In the genomic region with DNA sequence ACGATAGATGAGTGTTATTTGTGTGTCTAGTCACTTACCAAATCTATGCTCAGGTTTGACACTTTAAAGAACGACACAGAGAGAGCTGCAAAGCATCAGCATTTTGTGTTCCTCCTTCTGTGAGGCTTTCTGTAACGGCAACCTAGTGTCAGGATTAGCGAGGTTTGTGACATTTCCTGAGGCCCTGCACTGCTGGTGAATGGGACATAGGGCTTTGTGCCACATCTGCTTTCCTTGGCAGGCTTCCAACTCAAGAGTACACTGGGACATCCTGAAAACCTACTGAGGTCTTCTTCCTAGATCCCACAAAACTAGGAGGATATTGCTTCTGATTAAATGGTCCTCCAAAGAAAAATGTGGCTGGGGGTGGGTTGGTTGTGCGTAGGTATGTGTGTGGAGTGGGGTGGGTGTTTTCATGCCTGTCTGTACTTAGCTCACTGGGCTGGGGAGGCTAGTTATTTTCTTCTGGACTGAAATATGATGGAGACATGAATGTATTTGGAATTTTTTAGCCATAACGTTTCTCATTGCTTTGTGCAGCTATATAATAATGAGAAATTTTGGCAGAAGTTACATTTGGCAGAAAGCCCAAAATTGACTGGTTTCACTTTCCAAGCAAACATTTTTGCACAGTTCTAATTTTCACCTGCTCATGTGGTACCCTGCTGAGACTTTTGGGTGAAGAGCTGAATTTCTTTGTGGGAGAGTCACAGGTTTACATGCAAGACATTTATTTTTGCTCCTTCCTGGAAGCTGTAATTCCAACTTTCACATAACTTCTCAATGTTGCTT, we compare ENCODE assay signal across 9 cellular contexts.
A peak's percentile ranks its signal among the peaks of the same experiment; 100 is the strongest.
DNase-seq lines count a peak whose midpoint lies in the region; ATAC-seq and TF ChIP-seq lines count a peak whose summit lies in the region.
"Had no signal": no experiment of that assay in that cellular context is flagged by ENCODE, and none has a peak within 500 bp of the region (broad histone marks: within the 10 kb centered on the region; RNA-seq: fewer than 3 reads in every experiment).

No MANE protein-coding gene starts in this region.

- no peaks in the 10 kb centered on the region for H3K9me3 Mint-ChIP-seq in endothelial cell (ENCODE audit: unreplicated experiment)

- no peaks in the 10 kb centered on the region for H4K20me1 ChIP-seq in PC-3 (ENCODE audit: low read length)

- ATAC-seq in PC-3 (peak; percentile 8; the same call in 1 of the 2 replicates), Right ventricle myocardium superior (ENCODE audit: poor library complexity) (peak; percentile 81), GM19324 (IDR thresholded peaks at IDR 0.05; ENCODE audit: low FRiP score, unreplicated experiment) (no peak), GM18873 (IDR thresholded peaks at IDR 0.05; ENCODE audit: low FRiP score, unreplicated experiment) (no peak)

- no peak overlapping the region for H3K27ac Mint-ChIP-seq in endothelial cell (ENCODE audit: unreplicated experiment)

- H3K4me1 ChIP-seq in PC-3 (ENCODE audit: insufficient read depth, low read length): peaks cover 73% of the 10 kb centered on the region

- no TSS peak for BruUV-seq in PC-3 (replicated peaks; lab: Mats Ljungman, UMichigan)

- no peaks in the 10 kb centered on the region for H3K27me3 Mint-ChIP-seq in endothelial cell (ENCODE audit: unreplicated experiment)

- H3K9me3 ChIP-seq in PC-3 (ENCODE audit: low read length): no peaks in the 10 kb centered on the region

- H3K27me3 ChIP-seq in PC-3 (ENCODE audit: low read length): no peaks in the 10 kb centered on the region

- in situ Hi-C loops in ACHN (cut with HindIII; ENCODE audit: low pct_ligation_motif_present, low pct_unique_long_range_greater_than_20kb, low sequenced_read_pairs): no loop called here

- POLR2A ChIA-PET in PC-3 (lab: Charles Lee; ENCODE audit: unreplicated experiment): interaction anchor here (0.6 kb wide), 1 partner anchor 354 kb away, joined by 3 read pairs; no protein-coding TSS in a partner anchor

- intact Hi-C loops in PC-3 (cut with micrococcal nuclease) (no loop called here), Right ventricle myocardium superior (cut with DNase I) (no loop called here)

- no peaks in the 10 kb centered on the region for H3K9me2 ChIP-seq in PC-3 (replicated peaks; ENCODE audit: low read length)

- H3K4me3 Mint-ChIP-seq in endothelial cell (ENCODE audit: unreplicated experiment): no peak overlapping the region

- no peaks in the 10 kb centered on the region for H3F3A ChIP-seq in PC-3 (ENCODE audit: low read length, unreplicated experiment)

- H3K36me3 ChIP-seq in PC-3 (ENCODE audit: low read depth, low read length): no peaks in the 10 kb centered on the region

- peak overlapping the region; percentile 63 for H3K27ac ChIP-seq in PC-3 (ENCODE audit: low read length)

- H3K9ac ChIP-seq in PC-3 (ENCODE audit: low read length): no peak overlapping the region

- H3K4me1 Mint-ChIP-seq in endothelial cell (ENCODE audit: unreplicated experiment): peaks cover 15% of the 10 kb centered on the region

- no peak overlapping the region; the same call in 1 of the 2 replicates for H2AFZ ChIP-seq in PC-3 (ENCODE audit: low read length)

- no peaks in the 10 kb centered on the region for H3K36me3 Mint-ChIP-seq in endothelial cell (ENCODE audit: low read depth, unreplicated experiment)

- CTCF ChIA-PET in PC-3 (lab: Charles Lee): no interaction called here

- H3K4me3 ChIP-seq in PC-3 (ENCODE audit: low read length): peak overlapping the region; percentile 27; the same call in 1 of the 2 replicates

- TF ChIP-seq CTCF in PC-3 (conservative IDR thresholded peaks at IDR 0.05; ENCODE audit: low read depth, low read length) (no peak), endothelial cell (IDR thresholded peaks at IDR 0.05; ENCODE audit: unreplicated experiment) (no peak)

- H3K4me2 ChIP-seq in PC-3 (ENCODE audit: low read length): peak overlapping the region; percentile 63

- DNase-seq in ACHN (peak; percentile 24), HS-5 (ENCODE audit: low read depth) (peak; percentile 49), PC-3 (peak; percentile 87), Right ventricle myocardium superior (no peak), cerebellar cortex (ENCODE audit: low spot score) (no peak), endothelial cell (ENCODE audit: low spot score) (no peak)
- DNase-seq: retina had no signal

- H3K79me2 ChIP-seq in PC-3 (ENCODE audit: low read length): no peaks in the 10 kb centered on the region

Comparison
In these comparisons a context has a peak if more than half of its experiments do, and no peak if none do; other contexts are left out.
1. DNase-seq: peak in ACHN (single experiment), HS-5 (single experiment) and PC-3 (single experiment); none in Right ventricle myocardium superior (single experiment), cerebellar cortex (single experiment) and endothelial cell (single experiment).
2. ATAC-seq: peak in PC-3 (single experiment) and Right ventricle myocardium superior (single experiment); none in GM19324 (single experiment) and GM18873 (single experiment).